ENCODE assay signal across 9 cellular contexts in genomic region chr3:72123908-72124441, GRCh38.
DNase-seq lines count a peak whose midpoint lies in the region; ATAC-seq and TF ChIP-seq lines count a peak whose summit lies in the region.
"Had no signal": no experiment of that assay in that cellular context is flagged by ENCODE, and none has a peak within 500 bp of the region (broad histone marks: within the 10 kb centered on the region; RNA-seq: fewer than 3 reads in every experiment).

No MANE protein-coding gene starts in this region.

- H3K4me3 ChIP-seq in gastroesophageal sphincter (no peak overlapping the region), transverse colon (no peak overlapping the region), esophagus squamous epithelium (no peak overlapping the region)

- H3K27me3 Mint-ChIP-seq in glutamatergic neuron (ENCODE audit: unreplicated experiment): peaks cover 2% of the 10 kb centered on the region
- H3K27me3 Mint-ChIP-seq: activated naive CD4-positive, alpha-beta T cell treated with anti-CD3 and anti-CD28 coated beads, Interleukin-2, amount 50 U/mL, for 24 hours had no signal

- ATAC-seq in GM21423 (IDR thresholded peaks at IDR 0.05; ENCODE audit: unreplicated experiment) (peak; percentile 43), gastroesophageal sphincter (peak; percentile 86), GM19397 (IDR thresholded peaks at IDR 0.05; ENCODE audit: unreplicated experiment) (no peak)

- no peak overlapping the region for H3K27ac ChIP-seq in gastroesophageal sphincter
- H3K27ac ChIP-seq in transverse colon: peak overlapping the region in 1 of 4 donors; percentile 22
- peak overlapping the region in 1 of 4 donors; percentile 43 for H3K27ac ChIP-seq in esophagus squamous epithelium

- TF ChIP-seq EP300 in gastroesophageal sphincter (IDR thresholded peaks at IDR 0.05) (no peak), transverse colon (IDR thresholded peaks at IDR 0.05; ENCODE audit: low read depth) (no peak)

- H3K4me3 Mint-ChIP-seq in glutamatergic neuron (ENCODE audit: unreplicated experiment): no peak overlapping the region
- H3K4me3 Mint-ChIP-seq: activated naive CD4-positive, alpha-beta T cell treated with anti-CD3 and anti-CD28 coated beads, Interleukin-2, amount 50 U/mL, for 24 hours had no signal

- DNase-seq in AG20443 (ENCODE audit: low spot score) (peak; percentile 72), NCI-H69 (lab: John Stamatoyannopoulos, UW) (peak; percentile 83), transverse colon (peak; percentile 28), glutamatergic neuron (no peak), esophagus squamous epithelium (lab: John Stamatoyannopoulos, UW) (no peak)

- in situ Hi-C loops in transverse colon (cut with MboI; ENCODE audit: low pct_ligation_motif_present in 1 of 4, low pct_unique_long_range_greater_than_20kb in 1 of 4, low sequenced_read_pairs in 3 of 4): no loop called here

- WGBS in gastroesophageal sphincter (ENCODE audit: low coverage in 1 of 2), 2 donors: 27 to 32% methylated on average over 6 of the region's 7 CpGs
- WGBS in transverse colon (ENCODE audit: low coverage in 1 of 2), 2 donors: 44 to 55% methylated on average over 2 to 7 of the region's 7 CpGs
- 23 to 28% methylated on average over 6 to 7 of the region's 7 CpGs for WGBS in esophagus squamous epithelium, 2 donors

- no peaks in the 10 kb centered on the region for H3K9me3 Mint-ChIP-seq in glutamatergic neuron (ENCODE audit: unreplicated experiment)
- H3K9me3 Mint-ChIP-seq: activated naive CD4-positive, alpha-beta T cell treated with anti-CD3 and anti-CD28 coated beads, Interleukin-2, amount 50 U/mL, for 24 hours had no signal

- intact Hi-C loops in transverse colon (cut with DNase I; ENCODE audit: low total_unique reads) (loop anchor here (5.0 kb wide), 1 partner anchor 323 kb away; the partner anchor contains the start of gene RYBP), esophagus squamous epithelium (cut with DNase I) (no loop called here)

- H3K4me1 ChIP-seq in gastroesophageal sphincter: peaks cover 0 to 13% (median 2%) of the 10 kb centered on the region in 3 donors
- H3K4me1 ChIP-seq in transverse colon: peaks cover 0 to 5% (median 2%) of the 10 kb centered on the region in 4 donors
- H3K4me1 ChIP-seq in esophagus squamous epithelium: peaks cover 0 to 29% (median 4%) of the 10 kb centered on the region in 3 donors

- peaks cover 2% of the 10 kb centered on the region for H3K4me1 Mint-ChIP-seq in glutamatergic neuron (ENCODE audit: low read depth, unreplicated experiment)
- H3K4me1 Mint-ChIP-seq: activated naive CD4-positive, alpha-beta T cell treated with anti-CD3 and anti-CD28 coated beads, Interleukin-2, amount 50 U/mL, for 24 hours had no signal

- no peak overlapping the region for H3K27ac Mint-ChIP-seq in glutamatergic neuron (ENCODE audit: unreplicated experiment)
- H3K27ac Mint-ChIP-seq: activated naive CD4-positive, alpha-beta T cell treated with anti-CD3 and anti-CD28 coated beads, Interleukin-2, amount 50 U/mL, for 24 hours had no signal

- H3K9me3 ChIP-seq in gastroesophageal sphincter (no peaks in the 10 kb centered on the region), transverse colon (no peaks in the 10 kb centered on the region), esophagus squamous epithelium (no peaks in the 10 kb centered on the region)

- H3K36me3 ChIP-seq in gastroesophageal sphincter (no peaks in the 10 kb centered on the region), transverse colon (no peaks in the 10 kb centered on the region), esophagus squamous epithelium (no peaks in the 10 kb centered on the region)

- H3K27me3 ChIP-seq in gastroesophageal sphincter (no peaks in the 10 kb centered on the region), transverse colon (no peaks in the 10 kb centered on the region), esophagus squamous epithelium (no peaks in the 10 kb centered on the region)

- TF ChIP-seq POLR2A in gastroesophageal sphincter (IDR thresholded peaks at IDR 0.05) (no peak), transverse colon (IDR thresholded peaks at IDR 0.05) (no peak), esophagus squamous epithelium (IDR thresholded peaks at IDR 0.05) (no peak)

- TF ChIP-seq CTCF in gastroesophageal sphincter (IDR thresholded peaks at IDR 0.05) (no peak), transverse colon (IDR thresholded peaks at IDR 0.05) (no peak), glutamatergic neuron (IDR thresholded peaks at IDR 0.05; ENCODE audit: partially characterized antibody, unreplicated experiment) (no peak), esophagus squamous epithelium (IDR thresholded peaks at IDR 0.05) (no peak)

- no peaks in the 10 kb centered on the region for H3K36me3 Mint-ChIP-seq in glutamatergic neuron (ENCODE audit: unreplicated experiment)
- H3K36me3 Mint-ChIP-seq: activated naive CD4-positive, alpha-beta T cell treated with anti-CD3 and anti-CD28 coated beads, Interleukin-2, amount 50 U/mL, for 24 hours had no signal

Comparison
In these comparisons a context has a peak if more than half of its experiments do, and no peak if none do; other contexts are left out.
1. DNase-seq: peak in AG20443 (single experiment), NCI-H69 (single experiment) and transverse colon (single experiment); none in glutamatergic neuron (single experiment) and esophagus squamous epithelium (single experiment).